8 cellular contexts compared by ENCODE assay signal in the genomic region with DNA sequence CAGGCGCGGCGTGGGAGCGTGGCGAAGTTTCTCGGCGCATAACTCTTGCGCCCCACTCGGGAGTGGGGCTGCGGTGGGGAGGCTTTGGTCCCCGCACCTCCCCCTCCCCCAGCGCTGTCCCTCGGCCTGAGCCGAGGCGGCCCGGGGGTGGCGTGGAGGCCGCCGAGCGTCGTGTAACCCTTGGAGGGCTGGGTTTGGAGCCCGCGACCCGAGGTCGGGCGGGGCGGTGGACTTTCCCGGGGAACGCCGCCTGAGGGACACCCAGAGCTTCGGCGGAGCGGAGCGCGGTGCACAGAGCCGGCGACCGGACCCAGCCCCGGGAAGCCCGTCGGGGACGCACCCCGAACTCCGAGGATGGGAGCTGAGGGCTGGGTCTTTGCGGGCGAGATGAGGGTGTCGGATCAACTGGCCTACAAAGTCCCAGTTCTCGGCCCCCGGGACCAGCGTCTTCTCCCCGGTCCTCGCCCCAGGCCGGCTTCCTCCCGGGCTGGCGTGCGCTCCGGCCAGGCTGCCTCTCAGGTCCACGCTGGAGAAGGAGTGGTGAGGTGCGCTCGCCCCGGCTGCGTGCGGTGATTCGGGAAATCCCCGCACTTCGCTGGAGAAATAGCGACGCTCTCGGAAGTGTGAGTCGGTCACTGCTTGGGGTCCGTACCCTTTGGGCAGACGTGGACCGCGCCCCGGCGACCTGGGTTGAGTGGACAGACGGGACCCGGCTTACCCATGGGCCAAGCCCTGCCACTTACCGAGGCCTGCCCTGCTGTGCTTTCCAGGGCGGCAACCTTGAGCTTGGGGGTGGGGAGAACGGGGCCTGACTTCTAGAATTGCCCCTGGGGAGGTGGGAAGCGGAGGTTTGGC.
A peak's percentile ranks its signal among the peaks of the same experiment; 100 is the strongest.
DNase-seq lines count a peak whose midpoint lies in the region; ATAC-seq and FAIRE-seq lines count a peak whose summit lies in the region.

No MANE protein-coding gene starts in this region.

- no peaks in the 10 kb centered on the region for H3K27me3 ChIP-seq in GM23248 (replicated peaks; ENCODE audit: insufficient read depth)
- no peaks in the 10 kb centered on the region for H3K27me3 ChIP-seq in small intestine (ENCODE audit: control insufficient read depth in 2 of 2, insufficient read depth in 2 of 2, low read length in 2 of 2)

- no peaks in the 10 kb centered on the region; the same call in 1 of the 2 replicates for H3K36me3 ChIP-seq in GM23248 (ENCODE audit: low read depth)
- no peaks in the 10 kb centered on the region for H3K36me3 ChIP-seq in small intestine (ENCODE audit: control insufficient read depth in 2 of 2, insufficient read depth in 2 of 2, low read length in 2 of 2)

- H3K9ac ChIP-seq in GM23248 = peak overlapping the region; percentile 99

- H3K36me3 Mint-ChIP-seq in activated naive CD8-positive, alpha-beta T cell treated with anti-CD3 and anti-CD28 coated beads, Interleukin-2, amount 50 U/mL, for 24 hours (ENCODE audit: low read depth) = no peaks in the 10 kb centered on the region

- H3K27ac ChIP-seq in GM23248 (peak overlapping the region; percentile 87), small intestine (ENCODE audit: low read depth in 1 of 2, low read length in 1 of 2) (peak overlapping the region in 1 of 2 donors; percentile 87)

- H3K4me3 ChIP-seq in GM23248 = peak overlapping the region; percentile 91
- peak overlapping the region; percentile 60 for H3K4me3 ChIP-seq in iPS-18c (ENCODE audit: insufficient read depth, low read depth, low read length)
- peak overlapping the region; percentile 40 to 60 for H3K4me3 ChIP-seq in small intestine (ENCODE audit: low read depth in 1 of 2, low read length in 2 of 2)

- no peak overlapping the region for H3K27ac Mint-ChIP-seq in activated naive CD8-positive, alpha-beta T cell treated with anti-CD3 and anti-CD28 coated beads, Interleukin-2, amount 50 U/mL, for 24 hours

- 0 to 2% methylated on average over 72 of the region's 82 CpGs for WGBS in GM23248 (ENCODE audit: low coverage in 1 of 2, low lambda C conversion rate in 2 of 2, missing lambda C conversion rate in 2 of 2), 2 experiments
- whole genome bisulfite sequencing in small intestine, 3 donors = 28 to 51% (median 39%) methylated on average over 69 to 82 of the region's 82 CpGs

- peaks cover 12% of the 10 kb centered on the region for H3K27me3 Mint-ChIP-seq in activated naive CD8-positive, alpha-beta T cell treated with anti-CD3 and anti-CD28 coated beads, Interleukin-2, amount 50 U/mL, for 24 hours

- DNase-seq in GM23248 (peak; percentile 59), small intestine (no peak), NCI-H526 (lab: John Stamatoyannopoulos, UW) (no peak), NCI-H1417 treated with DMSO at 0.1 percent for 48 hours (lab: John Stamatoyannopoulos, UW) (no peak)
- DNase-seq in activated naive CD8-positive, alpha-beta T cell treated with anti-CD3 and anti-CD28 coated beads, Interleukin-2, amount 50 U/mL, for 24 hours = no peak
- DNase-seq in stimulated activated CD4-positive, alpha-beta T cell treated with anti-CD3 and anti-CD28 coated beads, Interleukin-4, amount 100 ng/mL, for 24 hours = no peak

- no peak for FAIRE-seq in small intestine (lab: Jason Lieb, UNC)

- H4K20me1 ChIP-seq in GM23248 (ENCODE audit: insufficient read depth) = peaks cover 7% of the 10 kb centered on the region; the same call in 1 of the 2 replicates

- H3K4me2 ChIP-seq in GM23248 (ENCODE audit: unreplicated experiment) = peak overlapping the region; percentile 96

- H3K9me3 ChIP-seq in GM23248 (ENCODE audit: low read depth) (no peaks in the 10 kb centered on the region), iPS-18c (ENCODE audit: control insufficient read depth, insufficient read depth, low read length) (no peaks in the 10 kb centered on the region), small intestine (ENCODE audit: control insufficient read depth, low read depth) (no peaks in the 10 kb centered on the region)

- peak overlapping the region; percentile 64 for H3K4me3 Mint-ChIP-seq in activated naive CD8-positive, alpha-beta T cell treated with anti-CD3 and anti-CD28 coated beads, Interleukin-2, amount 50 U/mL, for 24 hours

- peaks cover 58% of the 10 kb centered on the region for H3K79me2 ChIP-seq in GM23248 (ENCODE audit: insufficient read depth)

- H3K4me1 Mint-ChIP-seq in activated naive CD8-positive, alpha-beta T cell treated with anti-CD3 and anti-CD28 coated beads, Interleukin-2, amount 50 U/mL, for 24 hours = peaks cover 24% of the 10 kb centered on the region

- H3K9me2 ChIP-seq in GM23248 (ENCODE audit: insufficient read depth) = no peaks in the 10 kb centered on the region

- H3K4me1 ChIP-seq in GM23248 (ENCODE audit: insufficient read depth) = peaks cover 24% of the 10 kb centered on the region
- H3K4me1 ChIP-seq in small intestine (ENCODE audit: control insufficient read depth in 2 of 2, insufficient read depth in 1 of 2, low read depth in 1 of 2, low read length in 1 of 2) = no peaks in the 10 kb centered on the region

- no peak overlapping the region for H2AFZ ChIP-seq in GM23248

- no peaks in the 10 kb centered on the region for H3K9me3 Mint-ChIP-seq in activated naive CD8-positive, alpha-beta T cell treated with anti-CD3 and anti-CD28 coated beads, Interleukin-2, amount 50 U/mL, for 24 hours

- in situ Hi-C loops in GM23248 (cut with MboI) = no loop called here

- no peak for ATAC-seq in activated naive CD8-positive, alpha-beta T cell treated with anti-CD3 and anti-CD28 coated beads, Interleukin-2, amount 50 U/mL, for 24 hours
- no peak for ATAC-seq in HG02623 (IDR thresholded peaks at IDR 0.05; ENCODE audit: unreplicated experiment)

- peaks cover 34% of the 10 kb centered on the region for H3F3A ChIP-seq in GM23248 (ENCODE audit: insufficient read depth)
